Comparison of ENCODE assay signal across 8 cellular contexts in the genomic region with DNA sequence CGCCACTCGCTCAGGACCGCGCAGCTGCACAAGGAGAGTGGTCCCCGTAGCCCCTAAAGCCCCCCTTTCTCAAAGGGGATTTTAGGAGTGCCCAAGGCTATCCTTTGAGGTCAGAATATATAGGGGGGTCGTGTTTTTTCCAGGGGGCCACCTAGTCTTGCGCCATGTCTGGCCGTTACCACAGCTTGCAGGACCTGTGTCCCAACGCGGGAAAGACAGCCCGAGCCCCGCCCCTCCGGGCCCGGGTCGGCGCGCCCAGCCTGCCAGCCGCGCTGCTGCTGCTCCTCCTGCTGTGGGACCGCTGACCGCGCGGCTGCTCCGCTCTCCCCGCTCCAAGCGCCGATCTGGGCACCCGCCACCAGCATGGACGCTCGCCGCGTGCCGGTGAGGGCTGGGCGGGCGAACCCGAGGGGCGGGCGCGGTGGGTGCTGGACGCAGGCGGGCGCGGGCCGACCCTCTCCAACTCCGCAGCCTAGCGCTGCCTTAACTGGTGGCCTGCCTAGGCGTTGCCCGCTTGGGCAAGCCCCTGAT. TPM values are rescaled to one million over a fixed set of nuclear protein-coding genes. Genes with fewer than 3 reads are reported as not detected.
A peak's percentile ranks its signal among the peaks of the same experiment; 100 is the strongest.
DNase-seq lines count a peak whose midpoint lies in the region; ATAC-seq and TF ChIP-seq lines count a peak whose summit lies in the region.

TSS of gene CDCA7 (plus strand) at position 272 of the 531 bp plus-strand sequence. CDS start at position 364, 92 bp downstream.

- in situ Hi-C loops in GM18951 (cut with MboI; ENCODE audit: low sequenced_read_pairs, unreplicated experiment) = no loop called here

- no peaks in the 10 kb centered on the region for H3K9me3 ChIP-seq in ectodermal cell (ENCODE audit: control insufficient read depth, low read length)

- no peaks in the 10 kb centered on the region for H3K36me3 ChIP-seq in ectodermal cell (ENCODE audit: control insufficient read depth, insufficient read depth, low read length)

- WGBS in ectodermal cell, 2 experiments = 0% methylated on average over 48 of the region's 48 CpGs

- DNase-seq in Ammon's horn (ENCODE audit: low spot score) (peak; percentile 15), NCI-H446 (lab: John Stamatoyannopoulos, UW) (peak; percentile 81 to 88), medulla oblongata (ENCODE audit: extremely low spot score) (peak; percentile 17)
- peak; percentile 18 to 26 for DNase-seq in activated CD4-positive, alpha-beta T cell treated with anti-CD3 and anti-CD28 coated beads for 4 hours
- peak; percentile 49 for DNase-seq in stimulated activated CD8-positive, alpha-beta memory T cell treated with anti-CD3 and anti-CD28 coated beads, Interleukin-4, amount 100 ng/mL, for 24 hours (ENCODE audit: low read depth)

- no peaks in the 10 kb centered on the region for H3K4me1 ChIP-seq in ectodermal cell (ENCODE audit: control insufficient read depth, insufficient read depth, low read length)

- peak within 1 kb of the TSS; percentile 90 for H3K27ac ChIP-seq in ectodermal cell (ENCODE audit: insufficient read depth, low read depth, low read length, poor library complexity, severe bottlenecking)

- peaks cover 17% of the 10 kb centered on the region for H3K27me3 ChIP-seq in ectodermal cell (ENCODE audit: control insufficient read depth, insufficient read depth, low read length, poor library complexity, severe bottlenecking)

- H3K4me3 ChIP-seq in ectodermal cell (ENCODE audit: insufficient read depth, low read depth, low read length) = peak within 1 kb of the TSS; percentile 63

- ATAC-seq in HG03139 (IDR thresholded peaks at IDR 0.05; ENCODE audit: unreplicated experiment) = peak; percentile 53

- peak; percentile 75 for TF ChIP-seq POLR2A in GM18951 (IDR thresholded peaks at IDR 0.05; ENCODE audit: extremely low read depth, insufficient read depth, insufficient read length)

RNA-seq across cellular contexts. Expression of gene CDCA7, which starts in this region (rescaled TPM):
- 60.3 TPM for polyA plus RNA-seq in ectodermal cell (2013, experiment 1 of 4)
- 63.9 TPM for polyA plus RNA-seq in ectodermal cell (2013, experiment 2 of 4)
- polyA plus RNA-seq in ectodermal cell (2013, experiment 3 of 4) = 53.5 TPM
- polyA plus RNA-seq in ectodermal cell (2013, experiment 4 of 4) = 53.1 TPM

Comparison
In these comparisons a context has a peak if more than half of its experiments do, and no peak if none do; other contexts are left out.
1. Peak in every context shown above with its lines: DNase-seq, ATAC-seq, H3K4me3 ChIP-seq and H3K27ac ChIP-seq.
2. DNase-seq: peak in every context shown above with its lines; median percentile 84 in NCI-H446; 49 in stimulated activated CD8-positive, alpha-beta memory T cell treated with anti-CD3 and anti-CD28 coated beads, Interleukin-4, amount 100 ng/mL, for 24 hours; 22 in activated CD4-positive, alpha-beta T cell treated with anti-CD3 and anti-CD28 coated beads for 4 hours; 17 in medulla oblongata; 15 in Ammon's horn.